ENCODE assay signal across 18 cellular contexts in the genomic region with DNA sequence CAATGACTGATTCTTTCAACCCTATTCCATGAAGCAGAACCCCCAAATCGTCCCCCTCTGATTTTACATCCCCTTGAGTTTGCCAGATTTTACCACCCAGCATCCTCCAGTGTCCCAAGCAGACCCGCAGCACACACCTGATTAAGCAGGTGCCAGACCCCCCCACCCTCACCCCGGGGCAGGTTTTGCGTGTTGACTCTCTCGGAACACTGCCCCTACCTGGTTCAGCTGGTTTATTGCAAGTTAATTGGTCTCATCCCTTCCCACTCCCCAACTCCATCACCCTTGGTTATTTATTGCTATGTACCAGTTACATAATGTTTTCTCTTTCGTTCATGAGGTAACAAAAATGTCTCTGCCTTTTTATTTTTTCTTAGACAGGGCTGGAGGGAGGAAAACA.
A peak's percentile ranks its signal among the peaks of the same experiment; 100 is the strongest.
DNase-seq lines count a peak whose midpoint lies in the region; ATAC-seq and TF ChIP-seq lines count a peak whose summit lies in the region.
"Had no signal": no experiment of that assay in that cellular context is flagged by ENCODE, and none has a peak within 500 bp of the region (broad histone marks: within the 10 kb centered on the region; RNA-seq: fewer than 3 reads in every experiment).

No MANE protein-coding gene starts in this region.

- no peaks in the 10 kb centered on the region for H3K9me3 Mint-ChIP-seq in GM23338
- H3K9me3 Mint-ChIP-seq in chondrocyte (ENCODE audit: low read depth): peaks cover 3% of the 10 kb centered on the region
- no peaks in the 10 kb centered on the region for H3K9me3 Mint-ChIP-seq in activated T-cell treated with anti-CD3 and anti-CD28 coated beads, Interleukin-2, amount 50 U/mL, for 4 hours
- H3K9me3 Mint-ChIP-seq: CD8-positive, alpha-beta T cell; T-cell had no signal

- no peaks in the 10 kb centered on the region for H4K20me1 ChIP-seq in BLaER1
- H4K20me1 ChIP-seq in GM23338 (replicated peaks; ENCODE audit: insufficient read depth): no peaks in the 10 kb centered on the region
- no peaks in the 10 kb centered on the region for H4K20me1 ChIP-seq in OCI-LY3 (ENCODE audit: insufficient read depth, low read length)

- H3K4me1 ChIP-seq in BLaER1 (peaks cover 62% of the 10 kb centered on the region), GM23338 (ENCODE audit: insufficient read depth) (peaks cover 4% of the 10 kb centered on the region), OCI-LY3 (ENCODE audit: low read length) (peaks cover 8% of the 10 kb centered on the region), right cardiac atrium (ENCODE audit: control insufficient read depth, insufficient read depth, low read length) (no peaks in the 10 kb centered on the region)

- H3K36me3 ChIP-seq in BLaER1: no peaks in the 10 kb centered on the region
- H3K36me3 ChIP-seq in GM23338 (ENCODE audit: insufficient read depth): no peaks in the 10 kb centered on the region
- H3K36me3 ChIP-seq in OCI-LY3 (replicated peaks; ENCODE audit: low read depth, low read length): no peaks in the 10 kb centered on the region

- peaks cover 3% of the 10 kb centered on the region for H3K27me3 Mint-ChIP-seq in GM23338 (ENCODE audit: insufficient read depth, low read depth, poor library complexity)
- no peaks in the 10 kb centered on the region for H3K27me3 Mint-ChIP-seq in chondrocyte (ENCODE audit: low read depth)
- H3K27me3 Mint-ChIP-seq in activated T-cell treated with anti-CD3 and anti-CD28 coated beads, Interleukin-2, amount 50 U/mL, for 4 hours (ENCODE audit: low read depth): no peaks in the 10 kb centered on the region

- no peak overlapping the region for H3K9ac ChIP-seq in BLaER1
- H3K9ac ChIP-seq in OCI-LY3 (ENCODE audit: low read length): no peak overlapping the region

- no peaks in the 10 kb centered on the region for H3F3A ChIP-seq in GM23338 (replicated peaks; ENCODE audit: low read depth)

- H3K4me3 Mint-ChIP-seq in GM23338 (no peak overlapping the region), chondrocyte (ENCODE audit: unreplicated experiment) (no peak overlapping the region)
- H3K4me3 Mint-ChIP-seq in activated T-cell treated with anti-CD3 and anti-CD28 coated beads, Interleukin-2, amount 50 U/mL, for 4 hours: no peak overlapping the region
- H3K4me3 Mint-ChIP-seq: CD8-positive, alpha-beta T cell; T-cell had no signal

- H3K36me3 Mint-ChIP-seq in GM23338 (ENCODE audit: low read depth) (no peaks in the 10 kb centered on the region), chondrocyte (ENCODE audit: low read depth) (no peaks in the 10 kb centered on the region)
- no peaks in the 10 kb centered on the region for H3K36me3 Mint-ChIP-seq in activated T-cell treated with anti-CD3 and anti-CD28 coated beads, Interleukin-2, amount 50 U/mL, for 4 hours (ENCODE audit: insufficient read depth)
- H3K36me3 Mint-ChIP-seq: CD8-positive, alpha-beta T cell; T-cell had no signal

- no peaks in the 10 kb centered on the region for H3K9me2 ChIP-seq in GM23338 (ENCODE audit: insufficient read depth)

- H3K4me2 ChIP-seq in BLaER1: peak overlapping the region; percentile 62
- H3K4me2 ChIP-seq in GM23338: no peak overlapping the region
- H3K4me2 ChIP-seq in OCI-LY3 (ENCODE audit: low read length): no peak overlapping the region

- H3K79me2 ChIP-seq in GM23338 (replicated peaks; ENCODE audit: insufficient read depth) (no peaks in the 10 kb centered on the region), OCI-LY3 (ENCODE audit: low read length) (no peaks in the 10 kb centered on the region)

- H3K27ac Mint-ChIP-seq in GM23338: no peak overlapping the region
- no peak overlapping the region for H3K27ac Mint-ChIP-seq in chondrocyte (ENCODE audit: unreplicated experiment)
- H3K27ac Mint-ChIP-seq: CD8-positive, alpha-beta T cell; T-cell had no signal

- H3K4me3 ChIP-seq in BLaER1 (no peak overlapping the region), GM23338 (no peak overlapping the region), OCI-LY3 (ENCODE audit: low read length) (no peak overlapping the region), right cardiac atrium (ENCODE audit: low read length) (no peak overlapping the region)

- 0 out of 2 replicates have a peak, but pooled peaks cover 3% of the 10 kb centered on the region for H3K27me3 ChIP-seq in BLaER1
- no peaks in the 10 kb centered on the region for H3K27me3 ChIP-seq in GM23338 (ENCODE audit: insufficient read depth)
- no peaks in the 10 kb centered on the region for H3K27me3 ChIP-seq in OCI-LY3 (ENCODE audit: low read depth, low read length)
- no peaks in the 10 kb centered on the region for H3K27me3 ChIP-seq in right cardiac atrium (ENCODE audit: control insufficient read depth, insufficient read depth)

- H3K27ac ChIP-seq in BLaER1: no peak overlapping the region
- H3K27ac ChIP-seq in GM23338 (ENCODE audit: low read depth): no peak overlapping the region
- H3K27ac ChIP-seq in OCI-LY3 (ENCODE audit: low read length): no peak overlapping the region
- H3K27ac ChIP-seq in right cardiac atrium (ENCODE audit: low read length): no peak overlapping the region

- intact Hi-C loops in right cardiac atrium (cut with DNase I): no loop called here

- TF ChIP-seq CTCF in GM23338 (conservative IDR thresholded peaks at IDR 0.05; ENCODE audit: low read depth in 2 of 2) (peak; percentile 38 to 54), OCI-LY3 (IDR thresholded peaks at IDR 0.05; ENCODE audit: low read depth, low read length) (peak; percentile 14; the same call in 1 of the 2 replicates), chondrocyte (IDR thresholded peaks at IDR 0.05) (peak; percentile 12)

- H3K9me3 ChIP-seq in BLaER1 (0 out of 2 replicates have a peak, but pooled peaks cover 4% of the 10 kb centered on the region), OCI-LY3 (ENCODE audit: insufficient read depth, low read length) (no peaks in the 10 kb centered on the region), right cardiac atrium (ENCODE audit: control insufficient read depth, low read length) (no peaks in the 10 kb centered on the region)

- DNase-seq in GM23338 (ENCODE audit: low spot score): no peak
- DNase-seq in chondrocyte (ENCODE audit: low spot score): no peak
- no peak for DNase-seq in right cardiac atrium
- no peak for DNase-seq in DMS 273 (lab: John Stamatoyannopoulos, UW; ENCODE audit: unreplicated experiment)
- DNase-seq in activated T-cell treated with anti-CD3 and anti-CD28 coated beads, Interleukin-2, amount 50 U/mL, for 4 hours: no peak
- DNase-seq: CD8-positive, alpha-beta T cell; KBM-7; NCI-H1048; NCI-H1436 treated with DMSO at 0.1 percent for 48 hours; NCI-H2081; NK-92 treated with Interleukin-12 subunit alpha and Interleukin-12 subunit beta, amount 100 ng/mL, for 24 hours; RPMI8226; SHP77 treated with DMSO at 0.1 percent for 48 hours; T-cell had no signal

- H2AFZ ChIP-seq in GM23338: no peak overlapping the region
- no peak overlapping the region for H2AFZ ChIP-seq in OCI-LY3 (ENCODE audit: low read depth, low read length)

- H3K4me1 Mint-ChIP-seq in GM23338 (peaks cover 19% of the 10 kb centered on the region), chondrocyte (ENCODE audit: low read depth) (no peaks in the 10 kb centered on the region)
- H3K4me1 Mint-ChIP-seq in activated T-cell treated with anti-CD3 and anti-CD28 coated beads, Interleukin-2, amount 50 U/mL, for 4 hours (ENCODE audit: low read depth): no peaks in the 10 kb centered on the region
- H3K4me1 Mint-ChIP-seq: T-cell had no signal

- ATAC-seq in GM23338: peak; percentile 51
- no peak for ATAC-seq in right cardiac atrium
- ATAC-seq in GM19467 (IDR thresholded peaks at IDR 0.05; ENCODE audit: unreplicated experiment): no peak
- ATAC-seq in activated T-cell treated with anti-CD3 and anti-CD28 coated beads, Interleukin-2, amount 50 U/mL, for 4 hours: no peak
- ATAC-seq: CD8-positive, alpha-beta T cell; SK-N-SH treated with all-trans-retinoic acid at 6 μM for 48 hours; T-cell had no signal

- 80% methylated on average over 6 of the region's 6 CpGs for WGBS in right cardiac atrium

TF ChIP-seq in GM23338, 12 proteins besides CTCF, POLR2A, EP300 and RAD21 (continues in another document):
- TF ChIP-seq JUNB (IDR thresholded peaks at IDR 0.05; ENCODE audit: unreplicated experiment) (no peak), NANOG (IDR thresholded peaks at IDR 0.05; ENCODE audit: borderline replicate concordance) (no peak)
- TF ChIP-seq, protein P1, sequence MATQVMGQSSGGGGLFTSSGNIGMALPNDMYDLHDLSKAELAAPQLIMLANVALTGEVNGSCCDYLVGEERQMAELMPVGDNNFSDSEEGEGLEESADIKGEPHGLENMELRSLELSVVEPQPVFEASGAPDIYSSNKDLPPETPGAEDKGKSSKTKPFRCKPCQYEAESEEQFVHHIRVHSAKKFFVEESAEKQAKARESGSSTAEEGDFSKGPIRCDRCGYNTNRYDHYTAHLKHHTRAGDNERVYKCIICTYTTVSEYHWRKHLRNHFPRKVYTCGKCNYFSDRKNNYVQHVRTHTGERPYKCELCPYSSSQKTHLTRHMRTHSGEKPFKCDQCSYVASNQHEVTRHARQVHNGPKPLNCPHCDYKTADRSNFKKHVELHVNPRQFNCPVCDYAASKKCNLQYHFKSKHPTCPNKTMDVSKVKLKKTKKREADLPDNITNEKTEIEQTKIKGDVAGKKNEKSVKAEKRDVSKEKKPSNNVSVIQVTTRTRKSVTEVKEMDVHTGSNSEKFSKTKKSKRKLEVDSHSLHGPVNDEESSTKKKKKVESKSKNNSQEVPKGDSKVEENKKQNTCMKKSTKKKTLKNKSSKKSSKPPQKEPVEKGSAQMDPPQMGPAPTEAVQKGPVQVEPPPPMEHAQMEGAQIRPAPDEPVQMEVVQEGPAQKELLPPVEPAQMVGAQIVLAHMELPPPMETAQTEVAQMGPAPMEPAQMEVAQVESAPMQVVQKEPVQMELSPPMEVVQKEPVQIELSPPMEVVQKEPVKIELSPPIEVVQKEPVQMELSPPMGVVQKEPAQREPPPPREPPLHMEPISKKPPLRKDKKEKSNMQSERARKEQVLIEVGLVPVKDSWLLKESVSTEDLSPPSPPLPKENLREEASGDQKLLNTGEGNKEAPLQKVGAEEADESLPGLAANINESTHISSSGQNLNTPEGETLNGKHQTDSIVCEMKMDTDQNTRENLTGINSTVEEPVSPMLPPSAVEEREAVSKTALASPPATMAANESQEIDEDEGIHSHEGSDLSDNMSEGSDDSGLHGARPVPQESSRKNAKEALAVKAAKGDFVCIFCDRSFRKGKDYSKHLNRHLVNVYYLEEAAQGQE (IDR thresholded peaks at IDR 0.05; ENCODE audit: unreplicated experiment): no peak
- TF ChIP-seq, protein P2, sequence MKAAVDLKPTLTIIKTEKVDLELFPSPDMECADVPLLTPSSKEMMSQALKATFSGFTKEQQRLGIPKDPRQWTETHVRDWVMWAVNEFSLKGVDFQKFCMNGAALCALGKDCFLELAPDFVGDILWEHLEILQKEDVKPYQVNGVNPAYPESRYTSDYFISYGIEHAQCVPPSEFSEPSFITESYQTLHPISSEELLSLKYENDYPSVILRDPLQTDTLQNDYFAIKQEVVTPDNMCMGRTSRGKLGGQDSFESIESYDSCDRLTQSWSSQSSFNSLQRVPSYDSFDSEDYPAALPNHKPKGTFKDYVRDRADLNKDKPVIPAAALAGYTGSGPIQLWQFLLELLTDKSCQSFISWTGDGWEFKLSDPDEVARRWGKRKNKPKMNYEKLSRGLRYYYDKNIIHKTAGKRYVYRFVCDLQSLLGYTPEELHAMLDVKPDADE (IDR thresholded peaks at IDR 0.05): no peak
